20 cellular contexts compared by ENCODE assay signal in genomic region chr7:51732066-51732465, GRCh38.
DNase-seq lines count a peak whose midpoint lies in the region; ATAC-seq and TF ChIP-seq lines count a peak whose summit lies in the region.
"Had no signal": no experiment of that assay in that cellular context is flagged by ENCODE, and none has a peak within 500 bp of the region (broad histone marks: within the 10 kb centered on the region; RNA-seq: fewer than 3 reads in every experiment).

No MANE protein-coding gene starts in this region.

- TF ChIP-seq CTCF in brain (conservative IDR thresholded peaks at IDR 0.05), result no peak
- TF ChIP-seq CTCF in tibial nerve (IDR thresholded peaks at IDR 0.05), result no peak

- H3K4me1 ChIP-seq in tibial nerve, result no peaks in the 10 kb centered on the region
- H3K4me1 ChIP-seq: BLaER1 treated with 17β-estradiol and CSF1 and Interleukin-3, amounts not matched to agents 10 nM and 100 nM had no signal

- peak overlapping the region in 3 of 5 experiments; percentile 6 to 25 (median 24) for H3K4me3 Mint-ChIP-seq in brain
- H3K4me3 Mint-ChIP-seq: CD8-positive, alpha-beta memory T cell had no signal

- H3K9me3 ChIP-seq in tibial nerve, result peaks cover 0 to 17% (median 0%) of the 10 kb centered on the region in 4 donors

- no peak for TF ChIP-seq POLR2A in tibial nerve (IDR thresholded peaks at IDR 0.05)

- 42 to 51% methylated on average over 4 of the region's 4 CpGs for WGBS in tibial nerve, 2 donors

- H3K36me3 ChIP-seq in tibial nerve, result no peaks in the 10 kb centered on the region
- H3K36me3 ChIP-seq: BLaER1 treated with 17β-estradiol and CSF1 and Interleukin-3, amounts not matched to agents 10 nM and 100 nM had no signal

- H3K9me3 Mint-ChIP-seq in brain, result peaks cover 5 to 17% (median 15%) of the 10 kb centered on the region in 5 experiments

- H3K4me3 ChIP-seq in tibial nerve, result no peak overlapping the region
- H3K4me3 ChIP-seq: BLaER1 treated with 17β-estradiol and CSF1 and Interleukin-3, amounts not matched to agents 10 nM and 100 nM had no signal

- H3K36me3 Mint-ChIP-seq in brain, result peaks cover 7% of the 10 kb centered on the region
- H3K36me3 Mint-ChIP-seq: CD8-positive, alpha-beta memory T cell had no signal

- H3K27ac ChIP-seq in layer of hippocampus (ENCODE audit: low read depth, low read length) (peak overlapping the region; percentile 48), tibial nerve (no peak overlapping the region)
- H3K27ac ChIP-seq: BLaER1 treated with 17β-estradiol and CSF1 and Interleukin-3, amounts not matched to agents 10 nM and 100 nM had no signal

- in situ Hi-C loops in G401 (cut with HindIII; ENCODE audit: low sequenced_read_pairs), result no loop called here

- no peak for ATAC-seq in GM21390 (IDR thresholded peaks at IDR 0.05; ENCODE audit: unreplicated experiment)

- peak overlapping the region; percentile 64 to 96 (median 87) for H3K27ac Mint-ChIP-seq in brain
- H3K27ac Mint-ChIP-seq: CD8-positive, alpha-beta memory T cell had no signal

- TF ChIP-seq EP300 in tibial nerve (IDR thresholded peaks at IDR 0.05), result no peak

- peak; percentile 33 for DNase-seq in G401 (ENCODE audit: low spot score)
- peak; percentile 54 for DNase-seq in putamen (ENCODE audit: low spot score)
- DNase-seq in tibial nerve (ENCODE audit: low spot score in 2 of 2), result no peak
- DNase-seq in mesenteric fat pad (ENCODE audit: low spot score), result no peak
- DNase-seq: CD8-positive, alpha-beta memory T cell; DMS79; IMR-90; Karpas-422; MM.1S; NCI-H1105; NCI-H1694; NCI-H345; NCI-H526 treated with DMSO at 0.1 percent for 48 hours; NK-92 treated with Interleukin-12 subunit alpha and Interleukin-12 subunit beta, amount 100 ng/mL, for 24 hours; OCI-M1; SHP77 treated with DMSO at 0.1 percent for 48 hours had no signal

- H3K27me3 ChIP-seq in layer of hippocampus (ENCODE audit: control insufficient read depth, insufficient read depth, low read length), result no peaks in the 10 kb centered on the region
- H3K27me3 ChIP-seq in tibial nerve, result no peaks in the 10 kb centered on the region
- H3K27me3 ChIP-seq: BLaER1 treated with 17β-estradiol and CSF1 and Interleukin-3, amounts not matched to agents 10 nM and 100 nM had no signal

- peaks cover 42% of the 10 kb centered on the region for H3K4me1 Mint-ChIP-seq in brain
- H3K4me1 Mint-ChIP-seq: CD8-positive, alpha-beta memory T cell had no signal

- peaks cover 2% of the 10 kb centered on the region for H3K27me3 Mint-ChIP-seq in brain
- H3K27me3 Mint-ChIP-seq: CD8-positive, alpha-beta memory T cell had no signal

Comparison
In these comparisons a context has a peak if more than half of its experiments do, and no peak if none do; other contexts are left out.
1. DNase-seq: peak in G401 (single experiment) and putamen (single experiment); none in tibial nerve (0 of 2) and mesenteric fat pad (single experiment).